ENCODE assay signal across 11 cellular contexts in genomic region chr5:95857185-95857945, GRCh38. TPM values are rescaled to one million over a fixed set of nuclear protein-coding genes. Genes with fewer than 3 reads are reported as not detected.
DNase-seq lines count a peak whose midpoint lies in the region; ATAC-seq, FAIRE-seq and TF ChIP-seq lines count a peak whose summit lies in the region.
"Had no signal": no experiment of that assay in that cellular context is flagged by ENCODE, and none has a peak within 500 bp of the region (broad histone marks: within the 10 kb centered on the region; RNA-seq: fewer than 3 reads in every experiment).

No MANE protein-coding gene starts in this region.

- H3K27ac ChIP-seq in coronary artery (peak overlapping the region; percentile 87 to 92), HepG2 (ENCODE audit: extremely low read length, insufficient read depth, low read length) (peak overlapping the region; percentile 71), smooth muscle cell (ENCODE audit: low read depth) (peak overlapping the region; percentile 98)

- peak in 1 of 2 experiments; percentile 71; a peak in 2 of 4 replicates for TF ChIP-seq EP300 in HepG2 (IDR thresholded peaks at IDR 0.05; ENCODE audit: low read depth in 2 of 2, low read length in 2 of 2)
- TF ChIP-seq EP300 in HepG2 (CRISPR knock-in tag; IDR thresholded peaks at IDR 0.05; ENCODE audit: borderline replicate concordance): peak; percentile 50; the same call in 1 of the 2 replicates

- no peak overlapping the region for H2AFZ ChIP-seq in HepG2 (ENCODE audit: low read length)
- H2AFZ ChIP-seq in smooth muscle cell (ENCODE audit: low read depth): no peak overlapping the region

- H3K27me3 ChIP-seq in HepG2 (ENCODE audit: control insufficient read depth in 1 of 2, insufficient read depth in 2 of 2, low read length in 2 of 2) (no peaks in the 10 kb centered on the region), smooth muscle cell (ENCODE audit: low read depth) (no peaks in the 10 kb centered on the region)

- TF ChIP-seq RAD21 in HepG2 (CRISPR knock-in tag; IDR thresholded peaks at IDR 0.05): no peak

- WGBS in HepG2 (ENCODE audit: low lambda C conversion rate): 5% methylated on average over 11 of the region's 12 CpGs
- 61% methylated on average over 12 of the region's 12 CpGs for WGBS in smooth muscle cell (ENCODE audit: low lambda C conversion rate)

- H3K9me3 ChIP-seq in HepG2 (ENCODE audit: low read length) (no peaks in the 10 kb centered on the region), smooth muscle cell (replicated peaks; ENCODE audit: low read depth) (no peaks in the 10 kb centered on the region), T-helper 17 cell (ENCODE audit: control insufficient read depth, low read length, poor library complexity, severe bottlenecking) (no peaks in the 10 kb centered on the region)

- intact Hi-C loops in HepG2 (cut with micrococcal nuclease; ENCODE audit: unreplicated experiment): loop anchor here (5.0 kb wide), 2 partner anchors 260 to 480 kb away; no protein-coding TSS in a partner anchor

- peak overlapping the region; percentile 52 for H3K9ac ChIP-seq in HepG2 (ENCODE audit: insufficient read depth, low read depth, low read length)
- peak overlapping the region; percentile 23 for H3K9ac ChIP-seq in smooth muscle cell (ENCODE audit: low read depth)

- H3F3A ChIP-seq in smooth muscle cell (ENCODE audit: low read depth): peaks cover 20% of the 10 kb centered on the region

- H3K27ac Mint-ChIP-seq in T-helper 17 cell: no peak overlapping the region

- H3K36me3 Mint-ChIP-seq in T-helper 17 cell (ENCODE audit: low read depth): peaks cover 3% of the 10 kb centered on the region

- peak; percentile 79 for ATAC-seq in HepG2
- ATAC-seq in GM19467 (IDR thresholded peaks at IDR 0.05; ENCODE audit: unreplicated experiment): no peak
- ATAC-seq in T-helper 17 cell: no peak

- TF ChIP-seq CTCF in coronary artery (IDR thresholded peaks at IDR 0.05): no peak
- 0 out of 2 replicates have a peak, but pooled peaks have one; percentile 9 for TF ChIP-seq CTCF in HepG2 (CRISPR knock-in tag; IDR thresholded peaks at IDR 0.05)
- no peak for TF ChIP-seq CTCF in smooth muscle cell (IDR thresholded peaks at IDR 0.05; ENCODE audit: borderline replicate concordance, insufficient read depth, poor library complexity, severe bottlenecking)

- H3K4me3 ChIP-seq in coronary artery (peak overlapping the region; percentile 57), HepG2 (replicated peaks in 1 of 3; ENCODE audit: insufficient read depth in 1 of 3, low read depth in 2 of 3, low read length in 3 of 3) (no peak overlapping the region), smooth muscle cell (no peak overlapping the region)

- peak; percentile 92 for FAIRE-seq in HepG2 (lab: Jason Lieb, UNC)

- no peak overlapping the region for H3K4me3 Mint-ChIP-seq in T-helper 17 cell

- in situ Hi-C loops in HepG2 (cut with HindIII; ENCODE audit: extremely low pct_ligation_motif_present, low pct_unique_long_range_greater_than_20kb): loop anchor here (5.0 kb wide), 2 partner anchors 100 to 480 kb away; no protein-coding TSS in a partner anchor

- no peaks in the 10 kb centered on the region for H4K20me1 ChIP-seq in HepG2 (ENCODE audit: insufficient read depth, low read length)
- no peaks in the 10 kb centered on the region for H4K20me1 ChIP-seq in smooth muscle cell (ENCODE audit: low read depth)

- POLR2A ChIA-PET in HepG2 (lab: Yijun Ruan, JAX): interaction anchor here (0.7 to 4.4 kb wide), 9 partner anchors 8 to 479 kb away, joined by 3 to 32 read pairs (median 4); partner anchors contain the start of gene GLRX

- DNase-seq in HuH-7.5 (ENCODE audit: low spot score): peak; percentile 72
- peak; percentile 97 for DNase-seq in coronary artery (ENCODE audit: low spot score)
- DNase-seq in HepG2 (ENCODE audit: low spot score): peak; percentile 93
- DNase-seq in smooth muscle cell (lab: John Stamatoyannopoulos, UW; ENCODE audit: unreplicated experiment): no peak
- no peak for DNase-seq in NCI-H345 (lab: John Stamatoyannopoulos, UW)
- DNase-seq in GM03348 (ENCODE audit: low spot score): no peak
- DNase-seq in T-helper 17 cell: no peak
- DNase-seq: activated CD4-positive, alpha-beta T cell treated with anti-CD3 and anti-CD28 coated beads, Interleukin-2, amount 50 U/mL, for 4 hours; erythroblast; NK-92 treated with Interleukin-12 subunit alpha and Interleukin-12 subunit beta, amount 100 ng/mL, for 24 hours had no signal

- H3K36me3 ChIP-seq in HepG2 (replicated peaks in 1 of 2; ENCODE audit: control insufficient read depth in 1 of 2, insufficient read depth in 2 of 2, low read length in 2 of 2): no peaks in the 10 kb centered on the region
- no peaks in the 10 kb centered on the region for H3K36me3 ChIP-seq in smooth muscle cell (ENCODE audit: low read depth)

- no TSS peak for BruUV-seq in HepG2 (replicated peaks; lab: Mats Ljungman, UMichigan)

- H3K79me2 ChIP-seq in HepG2 (ENCODE audit: insufficient read depth, low read length) (peaks cover 9% of the 10 kb centered on the region), smooth muscle cell (ENCODE audit: low read depth) (no peaks in the 10 kb centered on the region)

- peaks cover 8% of the 10 kb centered on the region for H3K4me1 Mint-ChIP-seq in T-helper 17 cell

- H3K4me1 ChIP-seq in HepG2 (ENCODE audit: insufficient read depth, low read length): peaks cover 61% of the 10 kb centered on the region
- H3K4me1 ChIP-seq in smooth muscle cell (ENCODE audit: low read depth): peaks cover 35% of the 10 kb centered on the region

- H3K4me2 ChIP-seq in HepG2 (ENCODE audit: low read depth, low read length): peak overlapping the region; percentile 64
- H3K4me2 ChIP-seq in smooth muscle cell: no peak overlapping the region

- CTCF ChIA-PET in HepG2 (lab: Yijun Ruan, JAX; ENCODE audit: low intra/inter-chr PET ratio, low total read pairs): no interaction called here

- TF ChIP-seq POLR2A in HepG2 (IDR thresholded peaks at IDR 0.05; ENCODE audit: insufficient read depth in 1 of 2, low read depth in 2 of 2, low read length in 2 of 2): no peak

- H3K27me3 Mint-ChIP-seq in T-helper 17 cell: peaks cover 25% of the 10 kb centered on the region

TF ChIP-seq in HepG2, 621 proteins besides CTCF, POLR2A, EP300 and RAD21 (continues in another document):
- TF ChIP-seq FOXJ3 (CRISPR knock-in tag; IDR thresholded peaks at IDR 0.05; ENCODE audit: borderline replicate concordance) (peak; percentile 50; the same call in 1 of the 2 replicates), GZF1 (CRISPR knock-in tag; IDR thresholded peaks at IDR 0.05) (0 out of 2 replicates have a peak, but pooled peaks have one; percentile 61), BHLHE40 (IDR thresholded peaks at IDR 0.05; ENCODE audit: low read length) (peak; percentile 60), SOX6 (IDR thresholded peaks at IDR 0.05) (no peak), SOX6 (CRISPR knock-in tag; IDR thresholded peaks at IDR 0.05) (peak; percentile 92), ZNF501 (CRISPR knock-in tag; IDR thresholded peaks at IDR 0.05) (peak; percentile 49; the same call in 1 of the 2 replicates), HDAC6 (IDR thresholded peaks at IDR 0.05; ENCODE audit: low read depth, low read length) (no peak), MEF2D (CRISPR knock-in tag; IDR thresholded peaks at IDR 0.05) (peak; percentile 88), HDAC2 (CRISPR knock-in tag; IDR thresholded peaks at IDR 0.05) (peak; percentile 82), RARG (CRISPR knock-in tag; IDR thresholded peaks at IDR 0.05; ENCODE audit: low read depth) (0 out of 2 replicates have a peak, but pooled peaks have one; percentile 57), MYC (CRISPR knock-in tag; IDR thresholded peaks at IDR 0.05; ENCODE audit: borderline replicate concordance) (peak; percentile 80)
- TF ChIP-seq, protein P1, sequence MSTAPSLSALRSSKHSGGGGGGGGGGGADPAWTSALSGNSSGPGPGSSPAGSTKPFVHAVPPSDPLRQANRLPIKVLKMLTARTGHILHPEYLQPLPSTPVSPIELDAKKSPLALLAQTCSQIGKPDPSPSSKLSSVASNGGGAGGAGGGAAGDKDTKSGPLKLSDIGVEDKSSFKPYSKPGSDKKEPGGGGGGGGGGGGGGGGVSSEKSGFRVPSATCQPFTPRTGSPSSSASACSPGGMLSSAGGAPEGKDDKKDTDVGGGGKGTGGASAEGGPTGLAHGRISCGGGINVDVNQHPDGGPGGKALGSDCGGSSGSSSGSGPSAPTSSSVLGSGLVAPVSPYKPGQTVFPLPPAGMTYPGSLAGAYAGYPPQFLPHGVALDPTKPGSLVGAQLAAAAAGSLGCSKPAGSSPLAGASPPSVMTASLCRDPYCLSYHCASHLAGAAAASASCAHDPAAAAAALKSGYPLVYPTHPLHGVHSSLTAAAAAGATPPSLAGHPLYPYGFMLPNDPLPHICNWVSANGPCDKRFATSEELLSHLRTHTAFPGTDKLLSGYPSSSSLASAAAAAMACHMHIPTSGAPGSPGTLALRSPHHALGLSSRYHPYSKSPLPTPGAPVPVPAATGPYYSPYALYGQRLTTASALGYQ (CRISPR knock-in tag; IDR thresholded peaks at IDR 0.05): 0 out of 2 replicates have a peak, but pooled peaks have one; percentile 30

RNA-seq across cellular contexts. Expression of gene GLRX, which starts 34.8 kb away (rescaled TPM):
- 63.8 and 71.9 TPM in 2 replicates for total RNA-seq in HepG2 (2016; rRNA removed; fragmentation: Illumina TruSeq; extraction: Trizol)
- 27.6 and 30.6 TPM in 2 replicates for total RNA-seq in HepG2 (2016; cell fraction: cytosol; rRNA removed; fragmentation: Illumina TruSeq; extraction: Trizol; ENCODE audit: low read depth)
- total RNA-seq in HepG2 (2016; cell fraction: insoluble cytoplasmic fraction; rRNA removed; fragmentation: Illumina TruSeq; extraction: Trizol): 64.8 and 79.1 TPM in 2 replicates
- 27.3 and 28.0 TPM in 2 replicates for total RNA-seq in HepG2 (2016; cell fraction: membrane; rRNA removed; fragmentation: Illumina TruSeq; extraction: Trizol)
- 27.2 and 28.1 TPM in 2 replicates for total RNA-seq in HepG2 (2016; cell fraction: nucleus; rRNA removed; fragmentation: Illumina TruSeq; extraction: Trizol)
- polyA plus RNA-seq in HepG2 (2011; rRNA removed): 499 and 615 TPM in 2 replicates
- polyA plus RNA-seq in HepG2 (2011; cell fraction: cytosol; rRNA removed): 393 and 503 TPM in 2 replicates
- polyA plus RNA-seq in HepG2 (2011; cell fraction: nucleus; rRNA removed): 87.8 and 90.3 TPM in 2 replicates
- 244 and 269 TPM in 2 replicates for polyA plus RNA-seq in HepG2 (2012)
- polyA plus RNA-seq in HepG2 (2016; cell fraction: cytosol; fragmentation: Illumina TruSeq; extraction: Trizol; ENCODE audit: low read depth): 25.5 and 30.2 TPM in 2 replicates
- polyA plus RNA-seq in HepG2 (2016; cell fraction: insoluble cytoplasmic fraction; fragmentation: Illumina TruSeq; extraction: Trizol; ENCODE audit: low read depth): 107 and 117 TPM in 2 replicates
- 23.9 and 28.1 TPM in 2 replicates for polyA plus RNA-seq in HepG2 (2016; cell fraction: membrane; fragmentation: Illumina TruSeq; extraction: Trizol; ENCODE audit: low read depth)
- polyA plus RNA-seq in HepG2 (2016; cell fraction: nucleus; fragmentation: Illumina TruSeq; extraction: Trizol; ENCODE audit: insufficient read depth, low read depth): 59.6 and 62.5 TPM in 2 replicates
- 44.3 and 186 TPM in 2 replicates for polyA minus RNA-seq in HepG2 (2011; rRNA and poly(A)+ RNA removed; ENCODE audit: low replicate concordance)
- 49.7 and 65.5 TPM in 2 replicates for polyA minus RNA-seq in HepG2 (2011; cell fraction: cytosol; rRNA and poly(A)+ RNA removed)
- polyA minus RNA-seq in HepG2 (2011; cell fraction: nucleus; rRNA and poly(A)+ RNA removed): 62.3 and 93.9 TPM in 2 replicates
- total RNA-seq in smooth muscle cell: 50.8 and 81.2 TPM in 2 replicates
- polyA plus RNA-seq in smooth muscle cell: 87.7 and 95.7 TPM in 2 replicates
- total RNA-seq in T-helper 17 cell: 10 to 100 TPM; 32.0 to 51.9 TPM

Comparison
In these comparisons a context has a peak if more than half of its experiments do, and no peak if none do; other contexts are left out.
1. DNase-seq: peak in HuH-7.5 (single experiment), coronary artery (single experiment) and HepG2 (single experiment); none in smooth muscle cell (single experiment), NCI-H345 (single experiment), GM03348 (single experiment) and T-helper 17 cell (0 of 3).
2. Peak in every context shown above with its lines, with median percentiles within 50 percentile points of each other: H3K27ac ChIP-seq.